ENCODE assay signal across 18 cellular contexts in genomic region chr12:119671070-119671469, GRCh38. TPM values are rescaled to one million over a fixed set of nuclear protein-coding genes. Genes with fewer than 3 reads are reported as not detected.
DNase-seq lines count a peak whose midpoint lies in the region; ATAC-seq and TF ChIP-seq lines count a peak whose summit lies in the region.
"Had no signal": no experiment of that assay in that cellular context is flagged by ENCODE, and none has a peak within 500 bp of the region (broad histone marks: within the 10 kb centered on the region; RNA-seq: fewer than 3 reads in every experiment).

No MANE protein-coding gene starts in this region.

- no TSS peak for BruUV-seq in A673 (replicated peaks; lab: Mats Ljungman, UMichigan)

- CTCF ChIA-PET in RWPE1 (lab: Yijun Ruan, JAX) (no interaction called here), A673 (lab: Charles Lee) (no interaction called here)

- intact Hi-C loops in left ventricle myocardium inferior (cut with micrococcal nuclease) (no loop called here), lower lobe of right lung (cut with DNase I) (no loop called here), upper lobe of right lung (cut with DNase I) (no loop called here), A673 (cut with micrococcal nuclease; ENCODE audit: unreplicated experiment) (no loop called here)

- H3K27ac Mint-ChIP-seq in activated naive CD8-positive, alpha-beta T cell treated with anti-CD3 and anti-CD28 coated beads for 36 hours: peak overlapping the region; percentile 66

- H3K9me3 Mint-ChIP-seq in activated naive CD8-positive, alpha-beta T cell treated with anti-CD3 and anti-CD28 coated beads for 36 hours: no peaks in the 10 kb centered on the region

- no peak for ATAC-seq in lower lobe of right lung
- no peak for ATAC-seq in upper lobe of right lung
- ATAC-seq: HCT116, pancreas had no signal

- TF ChIP-seq CTCF in left ventricle myocardium inferior (IDR thresholded peaks at IDR 0.05; ENCODE audit: borderline replicate concordance) (no peak), right atrium auricular region (IDR thresholded peaks at IDR 0.05) (no peak), lower lobe of right lung (IDR thresholded peaks at IDR 0.05) (no peak), upper lobe of right lung (IDR thresholded peaks at IDR 0.05) (no peak), RWPE1 (conservative IDR thresholded peaks at IDR 0.05; ENCODE audit: low read depth) (no peak), A673 (conservative IDR thresholded peaks at IDR 0.05; ENCODE audit: low read depth, low read length) (no peak)

- H3K4me3 Mint-ChIP-seq in activated naive CD8-positive, alpha-beta T cell treated with anti-CD3 and anti-CD28 coated beads for 36 hours: no peak overlapping the region

- no peaks in the 10 kb centered on the region for H3K27me3 ChIP-seq in left ventricle myocardium inferior (ENCODE audit: low read depth)
- H3K27me3 ChIP-seq in right atrium auricular region: no peaks in the 10 kb centered on the region
- H3K27me3 ChIP-seq in lower lobe of right lung (ENCODE audit: low read depth): no peaks in the 10 kb centered on the region
- no peaks in the 10 kb centered on the region for H3K27me3 ChIP-seq in upper lobe of right lung
- no peaks in the 10 kb centered on the region for H3K27me3 ChIP-seq in A673 (replicated peaks; ENCODE audit: insufficient read depth, low read depth, low read length, poor library complexity)
- H3K27me3 ChIP-seq: pancreas, tibial artery had no signal

- POLR2A ChIA-PET in RWPE1 (lab: Yijun Ruan, JAX; ENCODE audit: low non-redundant PET): no interaction called here
- POLR2A ChIA-PET in A673 (lab: Charles Lee; ENCODE audit: low non-redundant PET): no interaction called here

- peaks cover 53% of the 10 kb centered on the region for H3K36me3 ChIP-seq in left ventricle myocardium inferior
- H3K36me3 ChIP-seq in right atrium auricular region: peaks cover 51% of the 10 kb centered on the region
- peaks cover 54% of the 10 kb centered on the region for H3K36me3 ChIP-seq in lower lobe of right lung
- H3K36me3 ChIP-seq in upper lobe of right lung: peaks cover 62% of the 10 kb centered on the region
- H3K36me3 ChIP-seq in A673 (ENCODE audit: insufficient read depth, low read length, poor library complexity, severe bottlenecking): peaks cover 49% of the 10 kb centered on the region

- H3K4me1 ChIP-seq in left ventricle myocardium inferior (peaks cover 81% of the 10 kb centered on the region), right atrium auricular region (peaks cover 0 to 49% of the 10 kb centered on the region in 2 donors), lower lobe of right lung (peaks cover 77% of the 10 kb centered on the region), upper lobe of right lung (peaks cover 65% of the 10 kb centered on the region), A673 (ENCODE audit: insufficient read depth, low read length, poor library complexity, severe bottlenecking) (peaks cover 9% of the 10 kb centered on the region)

- no peaks in the 10 kb centered on the region for H3K27me3 Mint-ChIP-seq in activated naive CD8-positive, alpha-beta T cell treated with anti-CD3 and anti-CD28 coated beads for 36 hours

- H3K4me3 ChIP-seq in left ventricle myocardium inferior: no peak overlapping the region
- H3K4me3 ChIP-seq in right atrium auricular region: no peak overlapping the region
- no peak overlapping the region for H3K4me3 ChIP-seq in lower lobe of right lung
- H3K4me3 ChIP-seq in upper lobe of right lung: peak overlapping the region; percentile 17
- H3K4me3 ChIP-seq in A673 (ENCODE audit: low read depth, low read length, poor library complexity, severe bottlenecking): no peak overlapping the region
- H3K4me3 ChIP-seq: pancreas, tibial artery had no signal

- DNase-seq in left ventricle myocardium inferior (no peak), right atrium auricular region (ENCODE audit: low spot score) (no peak), lower lobe of right lung (no peak), upper lobe of right lung (no peak), RWPE1 (ENCODE audit: low spot score) (no peak), A673 (ENCODE audit: low spot score) (no peak), nucleus accumbens (lab: John Stamatoyannopoulos, UW) (no peak)
- DNase-seq in activated naive CD8-positive, alpha-beta T cell treated with anti-CD3 and anti-CD28 coated beads for 36 hours: no peak
- DNase-seq: activated CD8-positive, alpha-beta memory T cell treated with anti-CD3 and anti-CD28 coated beads, Interleukin-2, amount 50 U/mL, for 4 hours; DMS53; foreskin fibroblast; NCI-H187 treated with DMSO at 0.1 percent for 48 hours; NCI-H748 treated with DMSO at 0.1 percent for 48 hours; pancreas; stimulated activated CD4-positive, alpha-beta T cell treated with anti-CD3 and anti-CD28 coated beads, Interleukin-15, amount 100 ng/mL, for 24 hours; tibial artery had no signal

- peak overlapping the region; percentile 49 for H3K27ac ChIP-seq in left ventricle myocardium inferior (replicated peaks)
- no peak overlapping the region for H3K27ac ChIP-seq in right atrium auricular region
- peak overlapping the region; percentile 96 for H3K27ac ChIP-seq in lower lobe of right lung
- H3K27ac ChIP-seq in upper lobe of right lung: peak overlapping the region; percentile 76
- H3K27ac ChIP-seq in RWPE1: no peak overlapping the region
- no peak overlapping the region for H3K27ac ChIP-seq in A673 (ENCODE audit: low read depth, low read length, poor library complexity, severe bottlenecking)
- H3K27ac ChIP-seq: HL-60, tibial artery had no signal

- H3K36me3 Mint-ChIP-seq in activated naive CD8-positive, alpha-beta T cell treated with anti-CD3 and anti-CD28 coated beads for 36 hours: peaks cover 53% of the 10 kb centered on the region

- no peaks in the 10 kb centered on the region for H3K9me3 ChIP-seq in left ventricle myocardium inferior (replicated peaks)
- H3K9me3 ChIP-seq in right atrium auricular region: no peaks in the 10 kb centered on the region
- no peaks in the 10 kb centered on the region for H3K9me3 ChIP-seq in lower lobe of right lung
- H3K9me3 ChIP-seq in upper lobe of right lung: no peaks in the 10 kb centered on the region
- no peaks in the 10 kb centered on the region for H3K9me3 ChIP-seq in A673 (ENCODE audit: low read depth, low read length, poor library complexity, severe bottlenecking)
- H3K9me3 ChIP-seq: pancreas, tibial artery had no signal

- peaks cover 58% of the 10 kb centered on the region for H3K4me1 Mint-ChIP-seq in activated naive CD8-positive, alpha-beta T cell treated with anti-CD3 and anti-CD28 coated beads for 36 hours

RNA-seq across cellular contexts. Expression of gene PRKAB1, which starts 3.1 kb away (rescaled TPM):
- total RNA-seq in left ventricle myocardium inferior (9.2 TPM), right atrium auricular region (10 to 100 TPM in 1 of 2 donors, 1 to 10 TPM in 1; 9.3 to 10.9 TPM), lower lobe of right lung (45.6 TPM), upper lobe of right lung (54.7 TPM), A673 (2021) (33.7 and 34.1 TPM in 2 replicates)
- total RNA-seq in activated naive CD8-positive, alpha-beta T cell treated with anti-CD3 and anti-CD28 coated beads for 36 hours: 10 to 100 TPM; 26.1 to 26.5 TPM

Comparison
In these comparisons a context has a peak if more than half of its experiments do, and no peak if none do; other contexts are left out.
1. H3K27ac ChIP-seq: peak in left ventricle myocardium inferior (single experiment), lower lobe of right lung (single experiment) and upper lobe of right lung (single experiment); none in right atrium auricular region (0 of 2), RWPE1 (single experiment) and A673 (single experiment).